ENCODE assay signal across 17 cellular contexts in genomic region chr11:20015101-20015500, GRCh38.
A peak's percentile ranks its signal among the peaks of the same experiment; 100 is the strongest.
DNase-seq lines count a peak whose midpoint lies in the region; ATAC-seq, FAIRE-seq and TF ChIP-seq lines count a peak whose summit lies in the region.
"Had no signal": no experiment of that assay in that cellular context is flagged by ENCODE, and none has a peak within 500 bp of the region (broad histone marks: within the 10 kb centered on the region; RNA-seq: fewer than 3 reads in every experiment).

No MANE protein-coding gene starts in this region.

- in situ Hi-C loops in HepG2 (cut with HindIII; ENCODE audit: extremely low pct_ligation_motif_present, low pct_unique_long_range_greater_than_20kb) = no loop called here

- TF ChIP-seq CTCF in liver (IDR thresholded peaks at IDR 0.05; ENCODE audit: low read depth, low read length, missing input control) (no peak), HepG2 (CRISPR knock-in tag; IDR thresholded peaks at IDR 0.05) (no peak), WERI-Rb-1 (IDR thresholded peaks at IDR 0.05; ENCODE audit: low read depth, low read length) (no peak), fibroblast of villous mesenchyme (IDR thresholded peaks at IDR 0.05; ENCODE audit: insufficient read depth, low read depth, low read length) (no peak)

- no TSS peak for BruUV-seq in HepG2 (replicated peaks; lab: Mats Ljungman, UMichigan)

- CTCF ChIA-PET in HepG2 (lab: Yijun Ruan, JAX; ENCODE audit: low intra/inter-chr PET ratio, low total read pairs) = no interaction called here

- TF ChIP-seq EP300 in HepG2 (IDR thresholded peaks at IDR 0.05; ENCODE audit: low read depth in 2 of 2, low read length in 2 of 2) (no peak), HepG2 (CRISPR knock-in tag; IDR thresholded peaks at IDR 0.05; ENCODE audit: borderline replicate concordance) (no peak)

- H3K4me3 ChIP-seq in liver (ENCODE audit: low read depth in 1 of 3, low read length in 3 of 3) (no peak overlapping the region), HepG2 (replicated peaks in 1 of 3; ENCODE audit: insufficient read depth in 1 of 3, low read depth in 2 of 3, low read length in 3 of 3) (no peak overlapping the region), WERI-Rb-1 (ENCODE audit: low read depth, low read length) (no peak overlapping the region), fibroblast of villous mesenchyme (ENCODE audit: low read depth, low read length) (no peak overlapping the region), Karpas-422 (ENCODE audit: low read length) (no peak overlapping the region)
- H3K4me3 ChIP-seq: GM23338 had no signal

- ATAC-seq in HepG2 = no peak
- no peak for ATAC-seq in GM21381 (IDR thresholded peaks at IDR 0.05; ENCODE audit: unreplicated experiment)
- ATAC-seq: GM23338, HCT116, Panc1 had no signal

- H3K79me2 ChIP-seq in HepG2 (ENCODE audit: insufficient read depth, low read length) (peaks cover 23% of the 10 kb centered on the region), Karpas-422 (ENCODE audit: low read length) (no peaks in the 10 kb centered on the region)

- no peak overlapping the region for H3K9ac ChIP-seq in liver (ENCODE audit: low read depth in 1 of 2, low read length in 2 of 2)
- H3K9ac ChIP-seq in HepG2 (ENCODE audit: insufficient read depth, low read depth, low read length) = no peak overlapping the region
- no peak overlapping the region for H3K9ac ChIP-seq in Karpas-422 (ENCODE audit: low read length)

- no peaks in the 10 kb centered on the region for H3K36me3 ChIP-seq in liver (ENCODE audit: control insufficient read depth in 4 of 4, insufficient read depth in 3 of 4, low read depth in 1 of 4, low read length in 3 of 4)
- H3K36me3 ChIP-seq in HepG2 (replicated peaks in 1 of 2; ENCODE audit: control insufficient read depth in 1 of 2, insufficient read depth in 2 of 2, low read length in 2 of 2) = no peaks in the 10 kb centered on the region
- no peaks in the 10 kb centered on the region for H3K36me3 ChIP-seq in WERI-Rb-1
- no peaks in the 10 kb centered on the region for H3K36me3 ChIP-seq in Karpas-422 (ENCODE audit: insufficient read depth, low read length)

- TF ChIP-seq POLR2A in HepG2 (IDR thresholded peaks at IDR 0.05; ENCODE audit: insufficient read depth in 1 of 2, low read depth in 2 of 2, low read length in 2 of 2) = no peak
- no peak for TF ChIP-seq POLR2A in GM12892 (IDR thresholded peaks at IDR 0.05; ENCODE audit: low read depth, low read length)

- POLR2A ChIA-PET in HepG2 (lab: Yijun Ruan, JAX) = interaction anchor here (1.2 to 2.7 kb wide), 2 partner anchors 13 to 20 kb away, joined by 6 to 10 read pairs; no protein-coding TSS in a partner anchor

- H3K9me2 ChIP-seq in Karpas-422 (replicated peaks; ENCODE audit: insufficient read depth, low read length) = no peaks in the 10 kb centered on the region

- TF ChIP-seq RAD21 in liver (IDR thresholded peaks at IDR 0.05) = no peak
- no peak for TF ChIP-seq RAD21 in HepG2 (CRISPR knock-in tag; IDR thresholded peaks at IDR 0.05)

- H3K4me2 ChIP-seq in HepG2 (ENCODE audit: low read depth, low read length) (no peak overlapping the region), Karpas-422 (ENCODE audit: low read depth, low read length, poor library complexity, severe bottlenecking) (no peak overlapping the region)
- H3K4me2 ChIP-seq: GM23338 had no signal

- no peaks in the 10 kb centered on the region for H3K27me3 ChIP-seq in liver (ENCODE audit: control insufficient read depth in 4 of 4, insufficient read depth in 4 of 4, low read length in 3 of 4)
- no peaks in the 10 kb centered on the region for H3K27me3 ChIP-seq in HepG2 (ENCODE audit: control insufficient read depth in 1 of 2, insufficient read depth in 2 of 2, low read length in 2 of 2)
- no peaks in the 10 kb centered on the region for H3K27me3 ChIP-seq in WERI-Rb-1 (ENCODE audit: insufficient read depth, low read depth, severe bottlenecking)
- no peaks in the 10 kb centered on the region for H3K27me3 ChIP-seq in Karpas-422 (ENCODE audit: low read length)

- H2AFZ ChIP-seq in HepG2 (ENCODE audit: low read length) (no peak overlapping the region), Karpas-422 (ENCODE audit: low read length) (no peak overlapping the region)
- H2AFZ ChIP-seq: GM23338 had no signal

- FAIRE-seq in HepG2 (lab: Jason Lieb, UNC) (no peak), GM12892 (lab: Jason Lieb, UNC) (no peak)
- FAIRE-seq: GM18507 had no signal

- H4K20me1 ChIP-seq in HepG2 (ENCODE audit: insufficient read depth, low read length) (no peaks in the 10 kb centered on the region), Karpas-422 (ENCODE audit: insufficient read depth, low read depth, low read length) (no peaks in the 10 kb centered on the region)

- H3K27ac ChIP-seq in liver (ENCODE audit: low read depth in 1 of 2, low read length in 2 of 2) (peak overlapping the region; percentile 11 to 27), HepG2 (ENCODE audit: extremely low read length, insufficient read depth, low read length) (no peak overlapping the region), WERI-Rb-1 (peak overlapping the region; percentile 75), Karpas-422 (ENCODE audit: low read length) (no peak overlapping the region)

- DNase-seq in HepG2 (ENCODE audit: low spot score) (no peak), WERI-Rb-1 (no peak), fibroblast of villous mesenchyme (ENCODE audit: low read depth) (peak; percentile 24), Karpas-422 (no peak), GM12892 (ENCODE audit: insufficient read length) (no peak)
- DNase-seq in stimulated activated CD4-positive, alpha-beta T cell treated with anti-CD3 and anti-CD28 coated beads, Interleukin-15, amount 100 ng/mL, for 24 hours = no peak
- DNase-seq: AML-193, COR-L47, NCI-H1436, NCI-H2081, NCI-H510A had no signal

- H3K9me3 ChIP-seq in liver (ENCODE audit: control insufficient read depth in 4 of 4, low read length in 3 of 4) (no peaks in the 10 kb centered on the region), HepG2 (ENCODE audit: low read length) (no peaks in the 10 kb centered on the region), WERI-Rb-1 (ENCODE audit: severe bottlenecking) (no peaks in the 10 kb centered on the region), Karpas-422 (ENCODE audit: low read length) (no peaks in the 10 kb centered on the region)

- WGBS in liver = 97% methylated on average over 3 of the region's 3 CpGs
- 98% methylated on average over 3 of the region's 3 CpGs for WGBS in HepG2 (ENCODE audit: low lambda C conversion rate)

- H3K4me1 ChIP-seq in liver (ENCODE audit: control insufficient read depth in 4 of 4, insufficient read depth in 4 of 4, low read length in 3 of 4) = peaks cover 11 to 38% (median 22%) of the 10 kb centered on the region in 4 donors
- H3K4me1 ChIP-seq in HepG2 (ENCODE audit: insufficient read depth, low read length) = peaks cover 93% of the 10 kb centered on the region
- no peaks in the 10 kb centered on the region for H3K4me1 ChIP-seq in Karpas-422 (ENCODE audit: low read length)

- intact Hi-C loops in HepG2 (cut with micrococcal nuclease; ENCODE audit: unreplicated experiment) = no loop called here

TF ChIP-seq in liver, 16 proteins besides CTCF, POLR2A, EP300 and RAD21 (continues in another document):
- TF ChIP-seq SP1 (IDR thresholded peaks at IDR 0.05) (no peak), TAF1 (conservative IDR thresholded peaks at IDR 0.05) (no peak), FOXA1 (IDR thresholded peaks at IDR 0.05) (no peak)
- TF ChIP-seq, protein P1, sequence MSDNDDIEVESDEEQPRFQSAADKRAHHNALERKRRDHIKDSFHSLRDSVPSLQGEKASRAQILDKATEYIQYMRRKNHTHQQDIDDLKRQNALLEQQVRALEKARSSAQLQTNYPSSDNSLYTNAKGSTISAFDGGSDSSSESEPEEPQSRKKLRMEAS (IDR thresholded peaks at IDR 0.05) = no peak

TF ChIP-seq in HepG2, 621 proteins besides CTCF, POLR2A, EP300 and RAD21 (continues in another document):
- TF ChIP-seq ZNF850 (CRISPR knock-in tag; conservative IDR thresholded peaks at IDR 0.05) (no peak), EED (CRISPR knock-in tag; IDR thresholded peaks at IDR 0.05) (no peak), ZFY (CRISPR knock-in tag; IDR thresholded peaks at IDR 0.05) (no peak), ZNF136 (CRISPR knock-in tag; IDR thresholded peaks at IDR 0.05; ENCODE audit: low read depth) (no peak), SRSF1 (optimal IDR thresholded peaks at IDR 0.05; ENCODE audit: low read depth, low read length) (no peak), ZBTB38 (CRISPR knock-in tag; IDR thresholded peaks at IDR 0.05) (no peak), KMT2B (CRISPR knock-in tag; IDR thresholded peaks at IDR 0.05) (no peak), NR2C2 (CRISPR knock-in tag; IDR thresholded peaks at IDR 0.05; ENCODE audit: borderline replicate concordance) (no peak), CCDC6 (CRISPR knock-in tag; IDR thresholded peaks at IDR 0.05) (no peak), ZNF629 (CRISPR knock-in tag; conservative IDR thresholded peaks at IDR 0.05) (no peak), ZNF598 (CRISPR knock-in tag; IDR thresholded peaks at IDR 0.05; ENCODE audit: borderline replicate concordance) (no peak), KDM1A (CRISPR knock-in tag; IDR thresholded peaks at IDR 0.05) (no peak)
- TF ChIP-seq, protein P2, sequence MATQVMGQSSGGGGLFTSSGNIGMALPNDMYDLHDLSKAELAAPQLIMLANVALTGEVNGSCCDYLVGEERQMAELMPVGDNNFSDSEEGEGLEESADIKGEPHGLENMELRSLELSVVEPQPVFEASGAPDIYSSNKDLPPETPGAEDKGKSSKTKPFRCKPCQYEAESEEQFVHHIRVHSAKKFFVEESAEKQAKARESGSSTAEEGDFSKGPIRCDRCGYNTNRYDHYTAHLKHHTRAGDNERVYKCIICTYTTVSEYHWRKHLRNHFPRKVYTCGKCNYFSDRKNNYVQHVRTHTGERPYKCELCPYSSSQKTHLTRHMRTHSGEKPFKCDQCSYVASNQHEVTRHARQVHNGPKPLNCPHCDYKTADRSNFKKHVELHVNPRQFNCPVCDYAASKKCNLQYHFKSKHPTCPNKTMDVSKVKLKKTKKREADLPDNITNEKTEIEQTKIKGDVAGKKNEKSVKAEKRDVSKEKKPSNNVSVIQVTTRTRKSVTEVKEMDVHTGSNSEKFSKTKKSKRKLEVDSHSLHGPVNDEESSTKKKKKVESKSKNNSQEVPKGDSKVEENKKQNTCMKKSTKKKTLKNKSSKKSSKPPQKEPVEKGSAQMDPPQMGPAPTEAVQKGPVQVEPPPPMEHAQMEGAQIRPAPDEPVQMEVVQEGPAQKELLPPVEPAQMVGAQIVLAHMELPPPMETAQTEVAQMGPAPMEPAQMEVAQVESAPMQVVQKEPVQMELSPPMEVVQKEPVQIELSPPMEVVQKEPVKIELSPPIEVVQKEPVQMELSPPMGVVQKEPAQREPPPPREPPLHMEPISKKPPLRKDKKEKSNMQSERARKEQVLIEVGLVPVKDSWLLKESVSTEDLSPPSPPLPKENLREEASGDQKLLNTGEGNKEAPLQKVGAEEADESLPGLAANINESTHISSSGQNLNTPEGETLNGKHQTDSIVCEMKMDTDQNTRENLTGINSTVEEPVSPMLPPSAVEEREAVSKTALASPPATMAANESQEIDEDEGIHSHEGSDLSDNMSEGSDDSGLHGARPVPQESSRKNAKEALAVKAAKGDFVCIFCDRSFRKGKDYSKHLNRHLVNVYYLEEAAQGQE (IDR thresholded peaks at IDR 0.05; ENCODE audit: borderline replicate concordance in 1 of 2, low read depth in 1 of 2, low read length in 2 of 2) = no peak

Comparison
In these comparisons a context has a peak if more than half of its experiments do, and no peak if none do; other contexts are left out.
1. H3K27ac ChIP-seq: peak in liver (2 of 2) and WERI-Rb-1 (single experiment); none in HepG2 (single experiment) and Karpas-422 (single experiment).